Comparison of ENCODE assay signal across 8 cellular contexts in the genomic region with DNA sequence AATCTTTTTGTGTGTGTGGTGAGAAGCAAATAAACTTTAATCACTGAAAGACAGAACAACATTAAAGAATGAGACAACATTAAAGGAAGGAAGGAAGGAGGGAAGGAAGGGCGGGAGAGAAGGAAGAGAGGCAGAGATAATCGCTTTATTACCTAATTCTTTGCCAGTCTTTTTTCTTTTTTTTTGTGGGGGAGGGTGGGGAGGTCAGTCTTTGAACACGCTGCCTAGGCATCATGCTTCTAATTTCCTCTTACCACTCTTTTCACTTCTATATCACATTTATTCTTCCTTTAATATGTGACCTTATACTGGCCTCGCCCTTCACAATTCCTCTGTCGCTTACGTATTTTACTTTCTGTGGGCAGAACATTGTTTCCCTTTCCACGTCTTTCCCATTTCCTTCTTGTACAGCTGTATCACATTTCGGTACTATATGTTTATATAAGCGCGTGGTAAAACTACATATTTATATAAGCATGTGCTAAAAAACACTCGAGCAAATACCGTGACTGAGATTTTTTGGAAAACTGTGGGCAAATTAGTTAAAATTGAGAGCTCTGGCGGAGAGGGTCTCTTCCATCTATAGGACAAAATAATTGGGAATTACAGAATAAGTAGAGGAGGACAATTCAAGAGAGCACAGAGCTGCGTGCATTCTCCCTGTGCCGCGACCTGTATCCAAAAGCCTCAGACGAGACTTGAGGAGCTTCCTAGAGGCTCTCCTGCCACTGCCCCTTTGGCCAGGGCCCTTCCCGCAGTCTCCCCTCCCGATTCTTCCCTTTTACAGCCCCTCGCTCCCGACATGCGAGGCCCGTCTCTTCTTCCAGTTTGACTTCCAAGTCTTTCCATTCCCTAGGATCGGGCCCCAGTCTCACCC. TPM values are rescaled to one million over a fixed set of nuclear protein-coding genes. Genes with fewer than 3 reads are reported as not detected.
DNase-seq lines count a peak whose midpoint lies in the region; ATAC-seq, FAIRE-seq and TF ChIP-seq lines count a peak whose summit lies in the region.

No MANE protein-coding gene starts in this region.

- no peaks in the 10 kb centered on the region for H3K36me3 ChIP-seq in MG63
- H3K36me3 ChIP-seq in lung (ENCODE audit: control insufficient read depth in 2 of 2, insufficient read depth in 2 of 2, low read length in 2 of 2) = no peaks in the 10 kb centered on the region

- H3K27ac ChIP-seq in coronary artery = peak overlapping the region; percentile 78 to 87
- peak overlapping the region in 1 of 2 donors; percentile 95 for H3K27ac ChIP-seq in lung (ENCODE audit: low read depth in 1 of 2, low read length in 1 of 2)

- peak overlapping the region; percentile 91 for H3K27ac Mint-ChIP-seq in Calu3 (ENCODE audit: unreplicated experiment)

- H3K4me3 Mint-ChIP-seq in Calu3 (ENCODE audit: low read depth, unreplicated experiment) = peak overlapping the region; percentile 78

- no peaks in the 10 kb centered on the region for H3K27me3 ChIP-seq in MG63
- no peaks in the 10 kb centered on the region for H3K27me3 ChIP-seq in lung (ENCODE audit: control insufficient read depth, insufficient read depth)

- no peak for FAIRE-seq in urothelium cell line (lab: Jason Lieb, UNC)

- peaks cover 25% of the 10 kb centered on the region for H3K4me1 Mint-ChIP-seq in Calu3 (ENCODE audit: low read depth, unreplicated experiment)

- TF ChIP-seq CTCF in Calu3 (IDR thresholded peaks at IDR 0.05; ENCODE audit: unreplicated experiment) (no peak), coronary artery (IDR thresholded peaks at IDR 0.05) (no peak), lung (IDR thresholded peaks at IDR 0.05; ENCODE audit: control extremely low read depth, extremely low read depth) (no peak)

- CTCF ChIA-PET in Calu3 (lab: Charles Lee) = interaction anchor here (1.3 kb wide), 1 partner anchor 45 kb away, joined by 4 read pairs; no protein-coding TSS in a partner anchor

- H3K4me3 ChIP-seq in MG63 (peak overlapping the region; percentile 63), coronary artery (peak overlapping the region; percentile 88), lung (peak overlapping the region; percentile 60)

- H3K9me3 ChIP-seq in MG63 (no peaks in the 10 kb centered on the region), lung (ENCODE audit: control insufficient read depth in 2 of 2, insufficient read depth in 1 of 2, low read length in 1 of 2) (peaks cover 0 to 3% of the 10 kb centered on the region in 2 donors)

- ATAC-seq in lung (ENCODE audit: insufficient read depth, low FRiP score) (peak; percentile 13), GM18517 (IDR thresholded peaks at IDR 0.05; ENCODE audit: unreplicated experiment) (no peak)

- 10 to 11% methylated on average over 24 of the region's 24 CpGs for WGBS in lung, 2 donors

- no TSS peak for BruUV-seq in Calu3 (replicated peaks; lab: Mats Ljungman, UMichigan)

- DNase-seq in Calu3 = no peak
- DNase-seq in MG63 = peak; percentile 23
- DNase-seq in coronary artery (ENCODE audit: low spot score) = no peak
- no peak for DNase-seq in lung (ENCODE audit: low spot score)
- peak; percentile 13 for DNase-seq in urothelium cell line (ENCODE audit: low spot score)
- no peak for DNase-seq in activated CD4-positive, alpha-beta T cell treated with anti-CD3 and anti-CD28 coated beads for 4 hours
- DNase-seq in NCI-H2196 (lab: John Stamatoyannopoulos, UW; ENCODE audit: unreplicated experiment) = no peak

- H3K36me3 Mint-ChIP-seq in Calu3 (ENCODE audit: insufficient read depth, unreplicated experiment) = peaks cover 20% of the 10 kb centered on the region

- intact Hi-C loops in Calu3 (cut with micrococcal nuclease; ENCODE audit: unreplicated experiment) = no loop called here

- H3K9me3 Mint-ChIP-seq in Calu3 (ENCODE audit: low read depth, unreplicated experiment) = no peaks in the 10 kb centered on the region

- no peaks in the 10 kb centered on the region for H3K27me3 Mint-ChIP-seq in Calu3 (ENCODE audit: unreplicated experiment)

- peaks cover 0 to 7% of the 10 kb centered on the region in 2 donors for H3K4me1 ChIP-seq in lung (ENCODE audit: control insufficient read depth in 2 of 2, insufficient read depth in 2 of 2, low read length in 2 of 2)

RNA-seq across cellular contexts. Expression of a gene that starts 0.8 kb away (rescaled TPM):
- 6.5 and 9.7 TPM in 2 replicates for total RNA-seq in Calu3 (2022)
- 0.10 TPM in 2 replicates for total RNA-seq in MG63 (2014; rRNA removed; shearing (Covaris generic); ENCODE audit: low replicate concordance)
- total RNA-seq in lung = 1 to 10 TPM; 2.1 to 6.1 TPM
- polyA plus RNA-seq in lung = under 1 TPM; 0.38 to 0.57 TPM

Comparison
In these comparisons a context has a peak if more than half of its experiments do, and no peak if none do; other contexts are left out.
1. DNase-seq: peak in MG63 (single experiment) and urothelium cell line (single experiment); none in Calu3 (single experiment), coronary artery (single experiment), lung (single experiment), activated CD4-positive, alpha-beta T cell treated with anti-CD3 and anti-CD28 coated beads for 4 hours (0 of 2) and NCI-H2196 (single experiment).
2. Peak in every context shown above with its lines, with median percentiles within 50 percentile points of each other: H3K4me3 ChIP-seq.